Comparison of ENCODE assay signal across 8 cellular contexts in genomic region chr6:29967379-29968010, GRCh38. TPM values are rescaled to one million over a fixed set of nuclear protein-coding genes. Genes with fewer than 3 reads are reported as not detected.
DNase-seq lines count a peak whose midpoint lies in the region; ATAC-seq and TF ChIP-seq lines count a peak whose summit lies in the region.

No MANE protein-coding gene starts in this region.

- H3K4me3 Mint-ChIP-seq in activated CD4-positive, alpha-beta T cell treated with anti-CD3 and anti-CD28 coated beads for 36 hours = no peak overlapping the region

- no peak overlapping the region for H3K4me3 ChIP-seq in SJCRH30
- H3K4me3 ChIP-seq in hepatocyte = no peak overlapping the region

- no peak for ATAC-seq in GM18867 (IDR thresholded peaks at IDR 0.05; ENCODE audit: unreplicated experiment)
- no peak for ATAC-seq in activated CD4-positive, alpha-beta T cell treated with anti-CD3 and anti-CD28 coated beads for 36 hours

- peak overlapping the region; percentile 6; the same call in 1 of the 2 replicates for H3K27ac ChIP-seq in SJCRH30
- H3K27ac ChIP-seq in hepatocyte = peak overlapping the region; percentile 84

- WGBS in hepatocyte (ENCODE audit: low lambda C conversion rate, missing lambda C conversion rate) = 61% methylated on average over 4 of the region's 4 CpGs

- CTCF ChIA-PET in activated CD4-positive, alpha-beta T cell treated with anti-CD3 and anti-CD28 coated beads for 36 hours (lab: Charles Lee) = interaction anchor here (0.6 to 4.2 kb wide), 9 partner anchors 7 to 318 kb away, joined by 3 to 27 read pairs (median 4); no protein-coding TSS in a partner anchor

- peaks cover 2% of the 10 kb centered on the region for H3K27me3 Mint-ChIP-seq in activated CD4-positive, alpha-beta T cell treated with anti-CD3 and anti-CD28 coated beads for 36 hours

- H3K9me3 ChIP-seq in SJCRH30 (replicated peaks) = no peaks in the 10 kb centered on the region
- no peaks in the 10 kb centered on the region for H3K9me3 ChIP-seq in hepatocyte (ENCODE audit: low read depth)

- peak overlapping the region; percentile 71 for H3K4me2 ChIP-seq in hepatocyte

- TF ChIP-seq CTCF in hepatocyte (IDR thresholded peaks at IDR 0.05; ENCODE audit: poor library complexity) = peak; percentile 6

- no peaks in the 10 kb centered on the region for H3K27me3 ChIP-seq in SJCRH30
- peaks cover 3% of the 10 kb centered on the region for H3K27me3 ChIP-seq in hepatocyte

- no peaks in the 10 kb centered on the region for H3K9me3 Mint-ChIP-seq in activated CD4-positive, alpha-beta T cell treated with anti-CD3 and anti-CD28 coated beads for 36 hours (ENCODE audit: low read depth)

- H4K20me1 ChIP-seq in hepatocyte (ENCODE audit: insufficient read depth, poor library complexity, severe bottlenecking) = no peaks in the 10 kb centered on the region

- intact Hi-C loops in activated CD4-positive, alpha-beta T cell treated with anti-CD3 and anti-CD28 coated beads for 36 hours (cut with DNase I, micrococcal nuclease) = loop anchor here (1.0 to 5.0 kb wide), 5 partner anchors 9 to 245 kb away; partner anchors contain the start of gene HLA-F (in 1 of the 2)

- DNase-seq in CD1c-positive myeloid dendritic cell (ENCODE audit: extremely low spot score) = peak; percentile 13
- DNase-seq in HUDEP-2 (lab: John Stamatoyannopoulos, UW; ENCODE audit: unreplicated experiment in 76 of 76) = peak in 74 of 76 experiments; percentile 20 to 95 (median 80)
- DNase-seq in SJCRH30 = peak; percentile 37 to 60
- DNase-seq in hepatocyte (ENCODE audit: low spot score) = peak; percentile 66
- DNase-seq in activated CD4-positive, alpha-beta T cell treated with anti-CD3 and anti-CD28 coated beads for 36 hours = no peak
- no peak for DNase-seq in C1 segment of cervical spinal cord (lab: John Stamatoyannopoulos, UW)
- DNase-seq in HK-2 (ENCODE audit: unreplicated experiment) = no peak

- H3K79me2 ChIP-seq in hepatocyte = no peaks in the 10 kb centered on the region

- peaks cover 44% of the 10 kb centered on the region for H3K4me1 Mint-ChIP-seq in activated CD4-positive, alpha-beta T cell treated with anti-CD3 and anti-CD28 coated beads for 36 hours

- no peak overlapping the region for H3K27ac Mint-ChIP-seq in activated CD4-positive, alpha-beta T cell treated with anti-CD3 and anti-CD28 coated beads for 36 hours

- H3K4me1 ChIP-seq in SJCRH30 (peaks cover 30% of the 10 kb centered on the region), hepatocyte (ENCODE audit: insufficient read depth) (peaks cover 26% of the 10 kb centered on the region)

- peaks cover 2% of the 10 kb centered on the region for H3K36me3 Mint-ChIP-seq in activated CD4-positive, alpha-beta T cell treated with anti-CD3 and anti-CD28 coated beads for 36 hours (ENCODE audit: low read depth)

- H2AFZ ChIP-seq in hepatocyte = no peak overlapping the region

- POLR2A ChIA-PET in activated CD4-positive, alpha-beta T cell treated with anti-CD3 and anti-CD28 coated beads for 36 hours (lab: Charles Lee) = no interaction called here

- 0 out of 2 replicates have a peak, but pooled peaks cover 3% of the 10 kb centered on the region for H3K36me3 ChIP-seq in SJCRH30
- no peaks in the 10 kb centered on the region for H3K36me3 ChIP-seq in hepatocyte (replicated peaks; ENCODE audit: insufficient read depth, low read depth)

- H3K9me2 ChIP-seq in hepatocyte (replicated peaks; ENCODE audit: insufficient read depth) = no peaks in the 10 kb centered on the region

RNA-seq across cellular contexts. Expression of gene HLA-A, which starts 25.2 kb away (rescaled TPM):
- total RNA-seq in SJCRH30 (2014; rRNA removed; shearing (Covaris generic)) = 0.08 and 0.22 TPM in 2 replicates
- total RNA-seq in hepatocyte = 293 and 339 TPM in 2 replicates
- polyA plus RNA-seq in hepatocyte = 349 and 350 TPM in 2 replicates
- 1,000 to 10,000 TPM; 1,053 to 1,189 TPM for total RNA-seq in activated CD4-positive, alpha-beta T cell treated with anti-CD3 and anti-CD28 coated beads for 36 hours

Comparison
In these comparisons a context has a peak if more than half of its experiments do, and no peak if none do; other contexts are left out.
1. DNase-seq: peak in CD1c-positive myeloid dendritic cell (single experiment), HUDEP-2 (74 of 76), SJCRH30 (2 of 2) and hepatocyte (single experiment); none in activated CD4-positive, alpha-beta T cell treated with anti-CD3 and anti-CD28 coated beads for 36 hours (single experiment), C1 segment of cervical spinal cord (0 of 14) and HK-2 (single experiment).
2. RNA of gene HLA-A, which starts 25.2 kb away (total RNA-seq): 1,053 to 1,189 TPM in activated CD4-positive, alpha-beta T cell treated with anti-CD3 and anti-CD28 coated beads for 36 hours and 293 to 339 TPM in hepatocyte; 0.08 to 0.22 TPM in SJCRH30; every median in the first group is over 100 times any median in the second.